Comparison of ENCODE assay signal across 28 cellular contexts in the genomic region with DNA sequence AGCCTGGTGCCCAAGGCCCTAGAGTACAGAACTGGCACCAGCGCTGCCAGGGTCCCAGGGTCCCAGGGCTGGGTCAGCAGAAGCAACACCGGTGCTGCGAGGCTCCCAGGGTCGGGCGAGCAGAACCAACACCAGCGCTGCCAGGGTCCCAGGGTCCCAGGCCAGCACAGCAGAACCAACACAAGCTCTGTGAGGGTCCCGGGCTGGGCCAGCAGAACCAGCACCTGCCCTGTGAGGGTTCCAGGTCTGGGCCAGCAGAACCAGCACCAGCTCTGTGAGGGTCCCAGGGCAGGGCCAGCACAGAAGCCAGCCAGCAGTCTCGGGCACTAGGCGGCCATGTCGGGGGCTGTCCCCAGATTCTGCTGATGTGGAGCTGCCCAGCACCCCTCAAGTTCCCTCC.
"Had no signal": no experiment of that assay in that cellular context is flagged by ENCODE, and none has a peak within 500 bp of the region (broad histone marks: within the 10 kb centered on the region; RNA-seq: fewer than 3 reads in every experiment).

No MANE protein-coding gene starts in this region.

- H3K27ac ChIP-seq: stomach, suprapubic skin, testis, thoracic aorta, thyroid gland, tibial artery, tibial nerve, transverse colon, upper lobe of left lung, upper lobe of right lung, uterus, vagina had no signal

- H3K4me3 ChIP-seq: stomach, suprapubic skin, testis, thoracic aorta, thyroid gland, tibial artery, tibial nerve, transverse colon, upper lobe of left lung, upper lobe of right lung, uterus, vagina had no signal

- H3K9me3 Mint-ChIP-seq: stimulated activated effector memory CD8-positive, alpha-beta T cell treated with anti-CD3 and anti-CD28 coated beads, Interleukin-12 subunit alpha, Interleukin-12 subunit beta, amount 100 ng/mL, for 72 hours; stimulated activated memory B cell treated with anti-CD40 and anti-IgM and Interleukin-4, amounts not matched to agents 10 μg/mL and 1 μg/mL and 100 μg/mL, for 72 hours; stimulated activated naive B cell treated with anti-CD40 and anti-IgM and Interleukin-4, amounts not matched to agents 10 μg/mL and 1 μg/mL and 100 μg/mL, for 72 hours; stimulated activated naive CD8-positive, alpha-beta T cell treated with anti-CD3 and anti-CD28 coated beads, Interleukin-15, Interleukin-2, amounts not matched to agents 100 ng/mL and 50 ng/mL, for 24 hours; type B pancreatic cell had no signal

- H3K27ac Mint-ChIP-seq: stimulated activated effector memory CD8-positive, alpha-beta T cell treated with anti-CD3 and anti-CD28 coated beads, Interleukin-12 subunit alpha, Interleukin-12 subunit beta, amount 100 ng/mL, for 72 hours; stimulated activated memory B cell treated with anti-CD40 and anti-IgM and Interleukin-4, amounts not matched to agents 10 μg/mL and 1 μg/mL and 100 μg/mL, for 72 hours; stimulated activated naive B cell treated with anti-CD40 and anti-IgM and Interleukin-4, amounts not matched to agents 10 μg/mL and 1 μg/mL and 100 μg/mL, for 72 hours; stimulated activated naive CD8-positive, alpha-beta T cell treated with anti-CD3 and anti-CD28 coated beads, Interleukin-15, Interleukin-2, amounts not matched to agents 100 ng/mL and 50 ng/mL, for 24 hours; type B pancreatic cell had no signal

- DNase-seq: stimulated activated CD4-positive, alpha-beta T cell treated with anti-CD3 and anti-CD28 coated beads, Interleukin-2, amount 100 ng/mL, for 24 hours; stimulated activated CD4-positive, alpha-beta T cell treated with anti-CD3 and anti-CD28 coated beads, Interleukin-2, amount 100 ng/mL, for 48 hours; stimulated activated CD4-positive, alpha-beta T cell treated with anti-CD3 and anti-CD28 coated beads, Interleukin-4, amount 100 ng/mL, for 1 hour; stimulated activated CD4-positive, alpha-beta T cell treated with anti-CD3 and anti-CD28 coated beads, Interleukin-4, amount 100 ng/mL, for 24 hours; stimulated activated CD4-positive, alpha-beta T cell treated with anti-CD3 and anti-CD28 coated beads, Interleukin-4, amount 100 ng/mL, for 4 hours; stimulated activated CD8-positive, alpha-beta memory T cell treated with anti-CD3 and anti-CD28 coated beads, Interleukin-4, amount 100 ng/mL, for 48 hours; stimulated activated naive B cell treated with anti-CD40 and anti-IgM and Interleukin-4, amounts not matched to agents 10 μg/mL and 1 μg/mL and 100 μg/mL, for 72 hours; stimulated activated naive CD4-positive, alpha-beta T cell; stimulated activated naive CD4-positive, alpha-beta T cell treated with Interleukin-2 at 50 U/mL for 16 hours; stomach; substantia nigra; testis; thyroid gland; tibial artery; transverse colon; trophoblast cell; upper lobe of right lung; uterus had no signal

- H3K4me3 Mint-ChIP-seq: stimulated activated effector memory CD8-positive, alpha-beta T cell treated with anti-CD3 and anti-CD28 coated beads, Interleukin-12 subunit alpha, Interleukin-12 subunit beta, amount 100 ng/mL, for 72 hours; stimulated activated memory B cell treated with anti-CD40 and anti-IgM and Interleukin-4, amounts not matched to agents 10 μg/mL and 1 μg/mL and 100 μg/mL, for 72 hours; stimulated activated naive B cell treated with anti-CD40 and anti-IgM and Interleukin-4, amounts not matched to agents 10 μg/mL and 1 μg/mL and 100 μg/mL, for 72 hours; stimulated activated naive CD8-positive, alpha-beta T cell treated with anti-CD3 and anti-CD28 coated beads, Interleukin-15, Interleukin-2, amounts not matched to agents 100 ng/mL and 50 ng/mL, for 24 hours; type B pancreatic cell had no signal

- H3K9me3 ChIP-seq: stomach, suprapubic skin, testis, thoracic aorta, thyroid gland, tibial artery, tibial nerve, transverse colon, upper lobe of left lung, upper lobe of right lung, uterus, vagina had no signal

- ATAC-seq: stimulated activated effector memory CD8-positive, alpha-beta T cell treated with anti-CD3 and anti-CD28 coated beads, Interleukin-12 subunit alpha, Interleukin-12 subunit beta, amount 100 ng/mL, for 72 hours; stimulated activated naive B cell treated with anti-CD40 and anti-IgM and Interleukin-4, amounts not matched to agents 10 μg/mL and 1 μg/mL and 100 μg/mL, for 72 hours; upper lobe of right lung had no signal

- FAIRE-seq: urothelium cell line had no signal

- H3K4me1 ChIP-seq: stomach, suprapubic skin, testis, thyroid gland, tibial artery, tibial nerve, transverse colon, upper lobe of left lung, upper lobe of right lung, uterus, vagina had no signal

- H3K4me1 Mint-ChIP-seq: stimulated activated memory B cell treated with anti-CD40 and anti-IgM and Interleukin-4, amounts not matched to agents 10 μg/mL and 1 μg/mL and 100 μg/mL, for 72 hours; stimulated activated naive B cell treated with anti-CD40 and anti-IgM and Interleukin-4, amounts not matched to agents 10 μg/mL and 1 μg/mL and 100 μg/mL, for 72 hours had no signal

- H3K36me3 ChIP-seq: stomach, suprapubic skin, thoracic aorta, thyroid gland, tibial artery, tibial nerve, transverse colon, upper lobe of left lung, upper lobe of right lung, uterus, vagina had no signal

- H3K27me3 ChIP-seq: suprapubic skin, testis, thyroid gland, tibial nerve, transverse colon, upper lobe of left lung, uterus, vagina had no signal
